ENCODE assay signal across 18 cellular contexts in genomic region chr10:97508342-97508741, GRCh38. TPM values are rescaled to one million over a fixed set of nuclear protein-coding genes. Genes with fewer than 3 reads are reported as not detected.
DNase-seq lines count a peak whose midpoint lies in the region; ATAC-seq and TF ChIP-seq lines count a peak whose summit lies in the region.
"Had no signal": no experiment of that assay in that cellular context is flagged by ENCODE, and none has a peak within 500 bp of the region (broad histone marks: within the 10 kb centered on the region; RNA-seq: fewer than 3 reads in every experiment).

No MANE protein-coding gene starts in this region.

- no peak overlapping the region for H3K56ac ChIP-seq in mesendoderm (ENCODE audit: low read length)

- H3K27me3 ChIP-seq in RWPE2 (ENCODE audit: insufficient read depth, poor library complexity, severe bottlenecking), result no peaks in the 10 kb centered on the region
- H3K27me3 ChIP-seq in mesendoderm (ENCODE audit: insufficient read depth, low read length, poor library complexity), result no peaks in the 10 kb centered on the region
- H3K27me3 ChIP-seq: BLaER1, colonic mucosa had no signal

- H2BK120ac ChIP-seq in mesendoderm (ENCODE audit: low read depth, low read length), result no peak overlapping the region

- no peak overlapping the region for H2BK15ac ChIP-seq in mesendoderm (replicated peaks; ENCODE audit: low read depth)

- ATAC-seq in RWPE2 (ENCODE audit: low read depth) (0 out of 3 replicates have a peak, but pooled peaks have one; percentile 44), HG03520 (IDR thresholded peaks at IDR 0.05; ENCODE audit: unreplicated experiment) (no peak), HG02938 (IDR thresholded peaks at IDR 0.05; ENCODE audit: unreplicated experiment) (no peak)
- ATAC-seq: Right ventricle myocardium inferior had no signal

- no peaks in the 10 kb centered on the region for H3K36me3 ChIP-seq in RWPE2 (ENCODE audit: low read depth)
- no peaks in the 10 kb centered on the region for H3K36me3 ChIP-seq in mesendoderm (ENCODE audit: control insufficient read depth, insufficient read depth, low read length)
- H3K36me3 ChIP-seq: BLaER1, colonic mucosa, prostate gland had no signal

- H2AK5ac ChIP-seq in mesendoderm (ENCODE audit: low read length), result no peak overlapping the region

- H3K79me1 ChIP-seq in mesendoderm (ENCODE audit: low read length), result peaks cover 27% of the 10 kb centered on the region

- H3K79me2 ChIP-seq in mesendoderm (ENCODE audit: control insufficient read depth, insufficient read depth, low read length), result peaks cover 6% of the 10 kb centered on the region

- no peak overlapping the region for H3K4me3 ChIP-seq in RWPE2 (ENCODE audit: severe bottlenecking)
- H3K4me3 ChIP-seq in fibroblast of mammary gland (ENCODE audit: control insufficient read depth, low read depth, low read length), result no peak overlapping the region
- H3K4me3 ChIP-seq in mesendoderm (ENCODE audit: low read length), result no peak overlapping the region
- H3K4me3 ChIP-seq: BLaER1, colonic mucosa, prostate gland had no signal

- H3K4me1 ChIP-seq in RWPE2 (ENCODE audit: insufficient read depth, poor library complexity, severe bottlenecking) (peaks cover 4% of the 10 kb centered on the region), mesendoderm (ENCODE audit: control insufficient read depth, low read depth, low read length) (peaks cover 2% of the 10 kb centered on the region)
- H3K4me1 ChIP-seq: BLaER1, colonic mucosa, prostate gland had no signal

- peak; percentile 54 for DNase-seq in GM03348 (ENCODE audit: low spot score)
- no peak for DNase-seq in RWPE2 (ENCODE audit: low spot score)
- DNase-seq in fibroblast of mammary gland (ENCODE audit: low read depth), result peak; percentile 64
- peak; percentile 65 for DNase-seq in mesendoderm
- no peak for DNase-seq in mucosa of gallbladder (ENCODE audit: low spot score)
- no peak for DNase-seq in NCI-H1694 treated with DMSO at 0.1 percent for 48 hours (lab: John Stamatoyannopoulos, UW)
- DNase-seq: activated CD4-positive, alpha-beta T cell treated with anti-CD3 and anti-CD28 coated beads, Interleukin-2, amount 10 ng/mL, durations not matched to agents 24 days and 14 days; activated T-cell treated with anti-CD3 and anti-CD28 coated beads for 4 hours; colonic mucosa; H7; KG1; NCI-H187 treated with DMSO at 0.1 percent for 48 hours; NCI-H82 had no signal

- WGBS in mesendoderm (ENCODE audit: extremely low coverage, insufficient coverage, low lambda C conversion rate), result no CpG with 5 or more reads among the region's 1 CpG

- H3K27ac ChIP-seq in RWPE2 (ENCODE audit: poor library complexity, severe bottlenecking) (no peak overlapping the region), mesendoderm (ENCODE audit: low read depth, low read length) (no peak overlapping the region)
- H3K27ac ChIP-seq: BLaER1, colonic mucosa, prostate gland had no signal

- no peak overlapping the region for H3K4me2 ChIP-seq in mesendoderm (ENCODE audit: low read length)
- H3K4me2 ChIP-seq: BLaER1 had no signal

- H3K18ac ChIP-seq in mesendoderm (ENCODE audit: low read length), result no peak overlapping the region

- H4K8ac ChIP-seq in mesendoderm (ENCODE audit: low read depth, low read length), result no peak overlapping the region

- no peak overlapping the region for H3K4ac ChIP-seq in mesendoderm (ENCODE audit: low read depth, low read length)

- no peaks in the 10 kb centered on the region for H3K9me3 ChIP-seq in RWPE2 (ENCODE audit: severe bottlenecking)
- H3K9me3 ChIP-seq: BLaER1, colonic mucosa, prostate gland had no signal

- no peak overlapping the region for H4K5ac ChIP-seq in mesendoderm (ENCODE audit: low read length)

- TF ChIP-seq CTCF in RWPE2 (IDR thresholded peaks at IDR 0.05; ENCODE audit: poor library complexity, severe bottlenecking) (no peak), fibroblast of mammary gland (conservative IDR thresholded peaks at IDR 0.05; ENCODE audit: control insufficient read depth, insufficient read depth, low read depth, low read length) (no peak)

- no peak overlapping the region for H3K23ac ChIP-seq in mesendoderm (ENCODE audit: low read length)

- no peak overlapping the region for H3K9ac ChIP-seq in mesendoderm (ENCODE audit: low read length)
- H3K9ac ChIP-seq: BLaER1 had no signal

- H2BK5ac ChIP-seq in mesendoderm (ENCODE audit: low read length), result no peak overlapping the region

RNA-seq across cellular contexts. Expression of gene UBTD1, which starts 9.6 kb away (rescaled TPM):
- polyA plus RNA-seq in mesendoderm (2013, experiment 1 of 2), result 14.0 TPM
- 13.9 TPM for polyA plus RNA-seq in mesendoderm (2013, experiment 2 of 2)
- total RNA-seq in mucosa of gallbladder, result 13.8 TPM

RNA-seq across cellular contexts. Expression of gene MMS19, which starts 10.1 kb away (rescaled TPM):
- polyA plus RNA-seq in mesendoderm (2013, experiment 1 of 2), result 109 TPM
- polyA plus RNA-seq in mesendoderm (2013, experiment 2 of 2), result 111 TPM
- 48.1 TPM for total RNA-seq in mucosa of gallbladder

Comparison
In these comparisons a context has a peak if more than half of its experiments do, and no peak if none do; other contexts are left out.
1. DNase-seq: peak in GM03348 (single experiment), fibroblast of mammary gland (single experiment) and mesendoderm (single experiment); none in RWPE2 (single experiment), mucosa of gallbladder (single experiment) and NCI-H1694 treated with DMSO at 0.1 percent for 48 hours (single experiment).